Comparison of ENCODE assay signal across 8 cellular contexts in the genomic region with DNA sequence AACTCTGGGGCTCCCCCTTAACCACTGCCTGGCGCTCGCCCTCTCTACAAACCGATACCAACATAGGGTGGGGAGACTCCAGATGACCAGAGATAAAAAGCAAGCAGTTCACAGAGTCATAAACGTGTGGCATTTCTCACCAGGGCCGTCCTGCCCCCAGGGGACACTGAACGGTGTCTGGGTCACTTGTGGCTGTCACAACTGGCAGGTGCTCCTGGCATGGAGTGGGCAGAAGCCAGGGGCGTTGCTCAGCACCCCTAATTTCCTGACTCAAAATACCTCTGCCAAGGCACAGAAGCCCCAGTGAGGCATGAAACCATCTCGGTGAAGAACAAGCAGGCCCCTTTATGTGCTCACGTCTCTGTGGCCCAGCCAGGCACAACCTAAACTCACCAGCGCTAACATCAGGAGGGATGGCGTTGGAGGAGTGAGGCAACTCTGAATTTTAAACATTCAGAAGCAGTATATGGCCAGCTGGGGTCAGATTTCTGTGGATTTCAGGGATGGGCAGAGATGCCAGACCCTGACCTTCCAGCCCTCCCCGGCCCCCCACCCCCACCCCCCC. TPM values are rescaled to one million over a fixed set of nuclear protein-coding genes. Genes with fewer than 3 reads are reported as not detected.
DNase-seq lines count a peak whose midpoint lies in the region; ATAC-seq and TF ChIP-seq lines count a peak whose summit lies in the region.

No MANE protein-coding gene starts in this region.

- no peaks in the 10 kb centered on the region for H3K9me3 ChIP-seq in OCI-LY3 (ENCODE audit: insufficient read depth, low read length)

- peaks cover 3% of the 10 kb centered on the region for H3K36me3 ChIP-seq in OCI-LY3 (replicated peaks; ENCODE audit: low read depth, low read length)

- DNase-seq in ELR (ENCODE audit: low read depth) (peak; percentile 33), endothelial cell (ENCODE audit: low spot score) (no peak), retinal pigment epithelial cell (ENCODE audit: low read depth) (no peak), NCI-H1048 (lab: John Stamatoyannopoulos, UW) (no peak), NCI-H187 (lab: John Stamatoyannopoulos, UW) (no peak), NCI-H128 (lab: John Stamatoyannopoulos, UW; ENCODE audit: unreplicated experiment) (no peak)

- peak overlapping the region; percentile 82 for H3K9ac ChIP-seq in OCI-LY3 (ENCODE audit: low read length)

- peak overlapping the region; percentile 67 for H3K4me3 Mint-ChIP-seq in endothelial cell (ENCODE audit: unreplicated experiment)

- no peak overlapping the region for H3K27ac Mint-ChIP-seq in endothelial cell (ENCODE audit: unreplicated experiment)

- peaks cover 34% of the 10 kb centered on the region for H3K4me1 ChIP-seq in OCI-LY3 (ENCODE audit: low read length)

- peaks cover 66% of the 10 kb centered on the region for H3K79me2 ChIP-seq in OCI-LY3 (ENCODE audit: low read length)

- H3K9me3 Mint-ChIP-seq in endothelial cell (ENCODE audit: unreplicated experiment): no peaks in the 10 kb centered on the region

- H3K36me3 Mint-ChIP-seq in endothelial cell (ENCODE audit: low read depth, unreplicated experiment): no peaks in the 10 kb centered on the region

- peaks cover 3% of the 10 kb centered on the region for H3K4me1 Mint-ChIP-seq in endothelial cell (ENCODE audit: unreplicated experiment)

- peaks cover 4% of the 10 kb centered on the region for H3K27me3 Mint-ChIP-seq in endothelial cell (ENCODE audit: unreplicated experiment)

- H4K20me1 ChIP-seq in OCI-LY3 (ENCODE audit: insufficient read depth, low read length): peaks cover 35% of the 10 kb centered on the region

- no peaks in the 10 kb centered on the region for H3K27me3 ChIP-seq in OCI-LY3 (ENCODE audit: low read depth, low read length)

- peak overlapping the region; percentile 95 for H3K4me2 ChIP-seq in OCI-LY3 (ENCODE audit: low read length)

- H2AFZ ChIP-seq in OCI-LY3 (ENCODE audit: low read depth, low read length): no peak overlapping the region

- H3K27ac ChIP-seq in OCI-LY3 (ENCODE audit: low read length): peak overlapping the region; percentile 88

- H3K4me3 ChIP-seq in OCI-LY3 (ENCODE audit: low read length) (peak overlapping the region; percentile 92), retinal pigment epithelial cell (ENCODE audit: low read length) (peak overlapping the region; percentile 80)

- TF ChIP-seq CTCF in OCI-LY3 (IDR thresholded peaks at IDR 0.05; ENCODE audit: low read depth, low read length) (no peak), endothelial cell (IDR thresholded peaks at IDR 0.05; ENCODE audit: unreplicated experiment) (no peak), retinal pigment epithelial cell (conservative IDR thresholded peaks at IDR 0.05; ENCODE audit: low read depth, low read length) (no peak)

- ATAC-seq in HG03520 (IDR thresholded peaks at IDR 0.05; ENCODE audit: unreplicated experiment): no peak

RNA-seq across cellular contexts. Expression of gene PIP5K1C, which starts 1.8 kb away (rescaled TPM):
- 65.8 TPM for total RNA-seq in endothelial cell (ENCODE audit: unreplicated experiment)

RNA-seq across cellular contexts. Expression of gene TJP3, which starts 9.7 kb away (rescaled TPM):
- 3.1 TPM for total RNA-seq in endothelial cell (ENCODE audit: unreplicated experiment)
